8 cellular contexts compared by ENCODE assay signal in the genomic region with DNA sequence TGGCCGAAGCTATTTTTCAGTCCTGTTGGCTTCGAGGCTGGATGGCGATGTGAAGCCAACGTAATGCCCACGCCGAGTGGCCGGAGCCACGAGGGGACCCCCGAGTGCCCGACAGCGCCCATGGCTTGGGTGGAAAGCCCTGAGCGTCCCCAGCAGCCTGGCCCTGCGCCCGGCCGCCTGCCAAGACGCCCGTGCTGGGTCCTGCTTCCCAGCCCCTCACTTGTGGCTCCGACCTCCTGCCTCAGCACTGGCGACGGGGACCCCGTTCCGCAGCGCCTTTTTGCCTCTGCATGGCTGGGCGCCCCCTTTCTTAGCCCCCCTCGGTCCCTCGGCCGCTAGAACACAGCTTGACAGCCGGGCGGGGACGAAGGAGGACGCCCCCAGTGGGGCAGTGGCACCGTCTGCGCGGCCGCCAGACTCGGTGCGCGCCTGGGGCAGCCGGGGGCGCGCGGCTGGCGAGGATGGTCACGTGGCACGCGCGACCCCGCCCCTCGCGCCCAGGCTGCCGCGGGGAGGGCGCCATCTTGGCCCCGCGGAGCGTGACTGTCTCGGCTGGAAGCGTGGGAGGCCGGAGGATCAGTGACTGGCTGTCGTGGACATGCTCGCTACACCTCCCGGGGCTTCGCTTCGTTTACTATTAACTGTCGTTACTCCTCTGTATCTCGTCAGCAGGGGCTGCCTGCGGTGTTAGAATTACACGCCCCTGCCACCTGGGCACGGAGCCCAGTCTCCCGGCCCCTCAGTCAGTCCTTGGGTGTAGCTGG. TPM values are rescaled to one million over a fixed set of nuclear protein-coding genes. Genes with fewer than 3 reads are reported as not detected.
A peak's percentile ranks its signal among the peaks of the same experiment; 100 is the strongest.
DNase-seq lines count a peak whose midpoint lies in the region; ATAC-seq lines count a peak whose summit lies in the region.

No MANE protein-coding gene starts in this region.

- peaks cover 9% of the 10 kb centered on the region for H3K36me3 Mint-ChIP-seq in activated CD8-positive, alpha-beta T cell treated with anti-CD3 and anti-CD28 coated beads, Interleukin-2, amount 10 ng/mL, durations not matched to agents 7 days and 5 days (ENCODE audit: low read depth)
- no peaks in the 10 kb centered on the region for H3K36me3 Mint-ChIP-seq in memory B cell

- H3K4me3 Mint-ChIP-seq in activated CD8-positive, alpha-beta T cell treated with anti-CD3 and anti-CD28 coated beads, Interleukin-2, amount 10 ng/mL, durations not matched to agents 7 days and 5 days = peak overlapping the region; percentile 79
- H3K4me3 Mint-ChIP-seq in memory B cell = peak overlapping the region; percentile 91

- peaks cover 3% of the 10 kb centered on the region for H3K9me3 Mint-ChIP-seq in activated CD8-positive, alpha-beta T cell treated with anti-CD3 and anti-CD28 coated beads, Interleukin-2, amount 10 ng/mL, durations not matched to agents 7 days and 5 days (ENCODE audit: insufficient read depth)
- no peaks in the 10 kb centered on the region for H3K9me3 Mint-ChIP-seq in memory B cell

- CTCF ChIA-PET in activated CD8-positive, alpha-beta T cell treated with anti-CD3 and anti-CD28 coated beads, Interleukin-2, amount 10 ng/mL, durations not matched to agents 7 days and 5 days (lab: Charles Lee) = no interaction called here

- H3K4me1 Mint-ChIP-seq in activated CD8-positive, alpha-beta T cell treated with anti-CD3 and anti-CD28 coated beads, Interleukin-2, amount 10 ng/mL, durations not matched to agents 7 days and 5 days (ENCODE audit: low read depth) = peaks cover 16% of the 10 kb centered on the region
- peaks cover 6% of the 10 kb centered on the region for H3K4me1 Mint-ChIP-seq in memory B cell

- peaks cover 27% of the 10 kb centered on the region for H3K27me3 Mint-ChIP-seq in activated CD8-positive, alpha-beta T cell treated with anti-CD3 and anti-CD28 coated beads, Interleukin-2, amount 10 ng/mL, durations not matched to agents 7 days and 5 days (ENCODE audit: low read depth)
- peaks cover 13% of the 10 kb centered on the region for H3K27me3 Mint-ChIP-seq in memory B cell

- DNase-seq in AG08395 (ENCODE audit: low spot score) = peak; percentile 82
- DNase-seq in NCI-H510A treated with DMSO at 0.1 percent for 48 hours (lab: John Stamatoyannopoulos, UW) = peak; percentile 50
- peak; percentile 75 for DNase-seq in activated CD8-positive, alpha-beta T cell treated with anti-CD3 and anti-CD28 coated beads, Interleukin-2, amount 10 ng/mL, durations not matched to agents 7 days and 5 days
- DNase-seq in effector CD8-positive, alpha-beta T cell (lab: John Stamatoyannopoulos, UW) = peak; percentile 60
- peak; percentile 67 to 85 for DNase-seq in memory B cell (ENCODE audit: low spot score in 2 of 2)
- DNase-seq in stimulated activated CD8-positive, alpha-beta memory T cell treated with anti-CD3 and anti-CD28 coated beads, Interleukin-12 subunit alpha, Interleukin-12 subunit beta, amount 100 ng/mL, for 1 hour (ENCODE audit: low read depth) = peak; percentile 53

- POLR2A ChIA-PET in activated CD8-positive, alpha-beta T cell treated with anti-CD3 and anti-CD28 coated beads, Interleukin-2, amount 10 ng/mL, durations not matched to agents 7 days and 5 days (lab: Charles Lee) = no interaction called here

- ATAC-seq in GM18873 (IDR thresholded peaks at IDR 0.05; ENCODE audit: low FRiP score, unreplicated experiment) (peak; percentile 53), HG03103 (IDR thresholded peaks at IDR 0.05; ENCODE audit: low read depth, unreplicated experiment) (peak; percentile 78), memory B cell (ENCODE audit: low read depth) (peak; percentile 93)
- ATAC-seq in activated CD8-positive, alpha-beta T cell treated with anti-CD3 and anti-CD28 coated beads, Interleukin-2, amount 10 ng/mL, durations not matched to agents 7 days and 5 days = peak; percentile 97

- no peak overlapping the region for H3K27ac Mint-ChIP-seq in activated CD8-positive, alpha-beta T cell treated with anti-CD3 and anti-CD28 coated beads, Interleukin-2, amount 10 ng/mL, durations not matched to agents 7 days and 5 days
- no peak overlapping the region for H3K27ac Mint-ChIP-seq in memory B cell

RNA-seq across cellular contexts. Expression of a gene that starts 0.6 kb away (rescaled TPM):
- total RNA-seq in activated CD8-positive, alpha-beta T cell treated with anti-CD3 and anti-CD28 coated beads, Interleukin-2, amount 10 ng/mL, durations not matched to agents 7 days and 5 days = not detected

RNA-seq across cellular contexts. Expression of a gene that starts 13.2 kb away (rescaled TPM):
- 10 to 100 TPM; 28.2 to 29.8 TPM for total RNA-seq in activated CD8-positive, alpha-beta T cell treated with anti-CD3 and anti-CD28 coated beads, Interleukin-2, amount 10 ng/mL, durations not matched to agents 7 days and 5 days

Comparison
In these comparisons a context has a peak if more than half of its experiments do, and no peak if none do; other contexts are left out.
1. Peak in every context shown above with its lines: DNase-seq and ATAC-seq.